In the genomic region with DNA sequence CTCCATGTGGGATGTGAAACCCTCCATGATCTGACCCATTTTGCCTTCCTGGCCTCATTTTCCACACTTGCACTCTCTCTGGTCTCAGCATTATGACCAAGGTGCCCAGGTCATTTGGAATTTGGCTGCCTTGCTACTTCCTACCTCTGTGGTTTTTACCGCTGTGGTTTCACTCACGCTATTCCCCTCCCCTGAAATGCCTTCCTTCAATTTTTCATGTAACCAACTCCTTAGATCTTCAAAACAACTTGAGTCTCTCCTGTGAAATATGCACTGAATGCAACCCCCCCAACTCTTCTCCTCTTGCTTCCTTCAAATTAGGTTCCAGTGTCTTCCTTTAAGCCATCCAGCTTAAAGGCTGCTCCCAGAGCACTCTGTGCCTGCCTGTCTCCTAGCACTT, we compare ENCODE assay signal across 29 cellular contexts. TPM values are rescaled to one million over a fixed set of nuclear protein-coding genes. Genes with fewer than 3 reads are reported as not detected.
"Had no signal": no experiment of that assay in that cellular context is flagged by ENCODE, and none has a peak within 500 bp of the region (broad histone marks: within the 10 kb centered on the region; RNA-seq: fewer than 3 reads in every experiment).

No MANE protein-coding gene starts in this region.

- H3K4me1 Mint-ChIP-seq: endodermal cell had no signal

- H3K4me2 ChIP-seq: smooth muscle cell had no signal

- H3K27ac ChIP-seq: adrenal gland, ascending aorta, colonic mucosa, esophagus squamous epithelium, gastrocnemius medialis, lower lobe of right lung, sigmoid colon, thyroid gland, upper lobe of right lung had no signal

- H3K9me3 ChIP-seq: adrenal gland, ascending aorta, breast epithelium, colonic mucosa, esophagus squamous epithelium, gastrocnemius medialis, heart left ventricle, lower lobe of right lung, sigmoid colon, thyroid gland, upper lobe of right lung had no signal

- H3K4me1 ChIP-seq: colonic mucosa had no signal

- H3K36me3 ChIP-seq: adrenal gland, ascending aorta, breast epithelium, colonic mucosa, esophagus squamous epithelium, gastrocnemius medialis, heart left ventricle, lower lobe of right lung, sigmoid colon, thyroid gland, upper lobe of right lung had no signal

- H3K9me3 Mint-ChIP-seq: activated naive CD4-positive, alpha-beta T cell treated with anti-CD3 and anti-CD28 coated beads for 36 hours; activated T-cell treated with anti-CD3 and anti-CD28 coated beads, Interleukin-2, amount 50 U/mL, for 4 hours; endodermal cell; naive B cell; T-cell; WTC11 had no signal

- H3K27ac Mint-ChIP-seq: activated naive CD4-positive, alpha-beta T cell treated with anti-CD3 and anti-CD28 coated beads for 36 hours; endodermal cell; WTC11 had no signal

- FAIRE-seq: keratinocyte had no signal

- ATAC-seq: activated T-cell treated with anti-CD3 and anti-CD28 coated beads, Interleukin-2, amount 50 U/mL, for 4 hours; gastrocnemius medialis; heart left ventricle; SK-N-SH treated with all-trans-retinoic acid at 6 μM for 48 hours; T-cell; WTC11 had no signal

- H3K36me3 Mint-ChIP-seq: naive B cell, T-cell, WTC11 had no signal

- H3K4me3 ChIP-seq: adrenal gland, ascending aorta, breast epithelium, colonic mucosa, esophagus squamous epithelium, gastrocnemius medialis, heart left ventricle, lower lobe of right lung, sigmoid colon, smooth muscle cell, thyroid gland, upper lobe of right lung had no signal

- H3K27me3 ChIP-seq: adrenal gland, ascending aorta, breast epithelium, colonic mucosa, esophagus squamous epithelium, gastrocnemius medialis, heart left ventricle, sigmoid colon, thyroid gland, upper lobe of right lung had no signal

- DNase-seq: activated CD8-positive, alpha-beta memory T cell treated with anti-CD3 and anti-CD28 coated beads for 24 hours; activated CD8-positive, alpha-beta memory T cell treated with anti-CD3 and anti-CD28 coated beads, Interleukin-2, amount 50 U/mL, for 4 hours; activated naive CD4-positive, alpha-beta T cell treated with anti-CD3 and anti-CD28 coated beads for 36 hours; activated T-cell treated with anti-CD3 and anti-CD28 coated beads, Interleukin-2, amount 50 U/mL, for 4 hours; colonic mucosa; endodermal cell; esophagus squamous epithelium; gastrocnemius medialis; heart left ventricle; lower lobe of right lung; mesendoderm; naive B cell; nucleus accumbens; sigmoid colon; stimulated activated CD4-positive, alpha-beta T cell treated with anti-CD3 and anti-CD28 coated beads, Interleukin-2, amount 100 ng/mL, for 48 hours; stimulated activated CD8-positive, alpha-beta memory T cell treated with anti-CD3 and anti-CD28 coated beads, Interleukin-4, amount 100 ng/mL, for 48 hours; stimulated activated naive CD4-positive, alpha-beta T cell; T-cell; T-helper 9 cell; thyroid gland; upper lobe of right lung had no signal

- H3K4me3 Mint-ChIP-seq: activated naive CD4-positive, alpha-beta T cell treated with anti-CD3 and anti-CD28 coated beads for 36 hours; activated T-cell treated with anti-CD3 and anti-CD28 coated beads, Interleukin-2, amount 50 U/mL, for 4 hours; endodermal cell; T-cell; WTC11 had no signal

RNA-seq across cellular contexts. Expression of a gene that starts 59.9 kb away (rescaled TPM):
- total RNA-seq: activated naive CD4-positive, alpha-beta T cell treated with anti-CD3 and anti-CD28 coated beads for 36 hours; ascending aorta; breast epithelium; colonic mucosa; endodermal cell; esophagus squamous epithelium; gastrocnemius medialis; lower lobe of right lung; mucosa of gallbladder; sigmoid colon; smooth muscle cell; upper lobe of right lung; WTC11 had no signal
- polyA plus RNA-seq: heart left ventricle, keratinocyte, sigmoid colon, smooth muscle cell had no signal
